Comparison of ENCODE assay signal across 10 cellular contexts in genomic region chr11:62061356-62062222, GRCh38.
DNase-seq lines count a peak whose midpoint lies in the region; ATAC-seq and TF ChIP-seq lines count a peak whose summit lies in the region.
"Had no signal": no experiment of that assay in that cellular context is flagged by ENCODE, and none has a peak within 500 bp of the region (broad histone marks: within the 10 kb centered on the region; RNA-seq: fewer than 3 reads in every experiment).

No MANE protein-coding gene starts in this region.

- WGBS in mammary epithelial cell (ENCODE audit: low coverage, missing lambda C conversion rate) = 83% methylated on average over 11 of the region's 11 CpGs
- WGBS in spleen, 5 donors = 76 to 91% (median 86%) methylated on average over 11 of the region's 11 CpGs

- BruUV-seq in mammary epithelial cell (replicated peaks; lab: Mats Ljungman, UMichigan) = no TSS peak

- H3K9me3 ChIP-seq in OCI-LY1 (ENCODE audit: low read length) = no peaks in the 10 kb centered on the region
- no peaks in the 10 kb centered on the region for H3K9me3 ChIP-seq in mammary epithelial cell (replicated peaks; ENCODE audit: insufficient read depth, low read length)
- no peaks in the 10 kb centered on the region for H3K9me3 ChIP-seq in spleen

- dilution Hi-C loops in mammary epithelial cell (cut with HindIII; ENCODE audit: low sequenced_read_pairs) = loop anchor here (5.0 kb wide), 1 partner anchor 99 kb away; no protein-coding TSS in a partner anchor

- no peaks in the 10 kb centered on the region; the same call in 1 of the 2 replicates for H3K27me3 ChIP-seq in OCI-LY1 (ENCODE audit: insufficient read depth, low read length)
- no peaks in the 10 kb centered on the region for H3K27me3 ChIP-seq in mammary epithelial cell (ENCODE audit: insufficient read depth, low read length)
- H3K27me3 ChIP-seq in spleen (replicated peaks in 1 of 7) = no peaks in the 10 kb centered on the region

- H3K79me2 ChIP-seq in OCI-LY1 (ENCODE audit: insufficient read depth, low read length) (no peaks in the 10 kb centered on the region), mammary epithelial cell (ENCODE audit: insufficient read depth, low read length) (no peaks in the 10 kb centered on the region)

- no peaks in the 10 kb centered on the region for H3K9me2 ChIP-seq in OCI-LY1 (ENCODE audit: low read depth, low read length)

- intact Hi-C loops in mammary epithelial cell (cut with micrococcal nuclease) (loop anchor here (1.0 kb wide), 2 partner anchors 162 to 264 kb away; no protein-coding TSS in a partner anchor), spleen (cut with DNase I; ENCODE audit: low total_unique reads) (no loop called here)

- TF ChIP-seq CTCF in OCI-LY1 (IDR thresholded peaks at IDR 0.05; ENCODE audit: low read length) (peak; percentile 37; the same call in 1 of the 2 replicates), mammary epithelial cell (conservative IDR thresholded peaks at IDR 0.05 in 1 of 2, IDR thresholded peaks at IDR 0.05 in 1 of 2; ENCODE audit: extremely low read depth in 1 of 2, insufficient read depth in 1 of 2, low read depth in 1 of 2, low read length in 2 of 2) (peak; percentile 36 to 51), spleen (IDR thresholded peaks at IDR 0.05 in 8 of 11, conservative IDR thresholded peaks at IDR 0.05 in 3 of 11) (no peak)

- in situ Hi-C loops in mammary epithelial cell (cut with MboI; ENCODE audit: low sequenced_read_pairs in 2 of 2) = loop anchor here (10.0 to 25.0 kb wide), 2 partner anchors 187 to 274 kb away; partner anchors contain the start of genes FEN1 (in 1 of the 2) and TMEM258 (in 1 of the 2)

- no peak overlapping the region for H3K4me2 ChIP-seq in OCI-LY1 (ENCODE audit: low read length)
- H3K4me2 ChIP-seq in mammary epithelial cell (ENCODE audit: insufficient read depth, low read depth, low read length) = no peak overlapping the region
- H3K4me2 ChIP-seq: KMS-11 had no signal

- H3K27ac ChIP-seq in OCI-LY1 (ENCODE audit: low read depth, low read length, poor library complexity, severe bottlenecking) (no peak overlapping the region), mammary epithelial cell (ENCODE audit: insufficient read depth, low read depth, low read length) (no peak overlapping the region), spleen (peak overlapping the region in 2 of 8 donors; percentile 1 to 18)
- H3K27ac ChIP-seq: KMS-11 had no signal

- no peak for ATAC-seq in GM18517 (IDR thresholded peaks at IDR 0.05; ENCODE audit: unreplicated experiment)
- no peak for ATAC-seq in HG02588 (IDR thresholded peaks at IDR 0.05; ENCODE audit: unreplicated experiment)
- no peak for ATAC-seq in GM19023 (IDR thresholded peaks at IDR 0.05; ENCODE audit: unreplicated experiment)

- H3K4me3 ChIP-seq in OCI-LY1 (ENCODE audit: low read depth, low read length, poor library complexity, severe bottlenecking) (no peak overlapping the region), mammary epithelial cell (replicated peaks in 1 of 3; ENCODE audit: insufficient read depth in 1 of 3, low read depth in 2 of 3, low read length in 3 of 3) (no peak overlapping the region), spleen (no peak overlapping the region)

- H3K9ac ChIP-seq in OCI-LY1 (ENCODE audit: low read length) (no peak overlapping the region), mammary epithelial cell (ENCODE audit: insufficient read depth, low read length) (no peak overlapping the region)
- H3K9ac ChIP-seq: KMS-11 had no signal

- no peaks in the 10 kb centered on the region for H4K20me1 ChIP-seq in OCI-LY1 (ENCODE audit: insufficient read depth, low read length)
- H4K20me1 ChIP-seq in mammary epithelial cell (ENCODE audit: insufficient read depth, low read length) = no peaks in the 10 kb centered on the region

- CTCF ChIA-PET in mammary epithelial cell (lab: Charles Lee; ENCODE audit: low non-redundant PET) = interaction anchor here (0.5 to 0.9 kb wide), 4 partner anchors 21 to 306 kb away, joined by 3 to 7 read pairs (median 4); no protein-coding TSS in a partner anchor

- H3K36me3 ChIP-seq in OCI-LY1 (ENCODE audit: insufficient read depth, low read length) = no peaks in the 10 kb centered on the region
- no peaks in the 10 kb centered on the region for H3K36me3 ChIP-seq in mammary epithelial cell (ENCODE audit: insufficient read depth, low read length)
- no peaks in the 10 kb centered on the region for H3K36me3 ChIP-seq in spleen

- DNase-seq in mammary epithelial cell (peak; percentile 29), iPS-NIHi7 (ENCODE audit: extremely low spot score) (peak; percentile 39), spleen (peak; percentile 15)
- DNase-seq: COR-L47, NCI-H2171 treated with DMSO at 0.1 percent for 48 hours had no signal

- no peak for TF ChIP-seq POLR2A in spleen (IDR thresholded peaks at IDR 0.05)

- no peaks in the 10 kb centered on the region for H3F3A ChIP-seq in OCI-LY1 (ENCODE audit: insufficient read depth, low read length)

- H2AFZ ChIP-seq in OCI-LY1 (ENCODE audit: low read length) (no peak overlapping the region), mammary epithelial cell (ENCODE audit: low read depth, low read length) (no peak overlapping the region)

- no peaks in the 10 kb centered on the region for H3K4me1 ChIP-seq in OCI-LY1 (ENCODE audit: insufficient read depth, low read length, severe bottlenecking)
- H3K4me1 ChIP-seq in mammary epithelial cell (ENCODE audit: insufficient read depth, low read length) = no peaks in the 10 kb centered on the region
- H3K4me1 ChIP-seq in spleen = no peaks in the 10 kb centered on the region

Comparison
In these comparisons a context has a peak if more than half of its experiments do, and no peak if none do; other contexts are left out.
1. CTCF ChIP-seq: peak in OCI-LY1 (single experiment) and mammary epithelial cell (2 of 2); none in spleen (0 of 11).
2. Peak in every context shown above with its lines, with median percentiles within 50 percentile points of each other: DNase-seq.